In the genomic region with DNA sequence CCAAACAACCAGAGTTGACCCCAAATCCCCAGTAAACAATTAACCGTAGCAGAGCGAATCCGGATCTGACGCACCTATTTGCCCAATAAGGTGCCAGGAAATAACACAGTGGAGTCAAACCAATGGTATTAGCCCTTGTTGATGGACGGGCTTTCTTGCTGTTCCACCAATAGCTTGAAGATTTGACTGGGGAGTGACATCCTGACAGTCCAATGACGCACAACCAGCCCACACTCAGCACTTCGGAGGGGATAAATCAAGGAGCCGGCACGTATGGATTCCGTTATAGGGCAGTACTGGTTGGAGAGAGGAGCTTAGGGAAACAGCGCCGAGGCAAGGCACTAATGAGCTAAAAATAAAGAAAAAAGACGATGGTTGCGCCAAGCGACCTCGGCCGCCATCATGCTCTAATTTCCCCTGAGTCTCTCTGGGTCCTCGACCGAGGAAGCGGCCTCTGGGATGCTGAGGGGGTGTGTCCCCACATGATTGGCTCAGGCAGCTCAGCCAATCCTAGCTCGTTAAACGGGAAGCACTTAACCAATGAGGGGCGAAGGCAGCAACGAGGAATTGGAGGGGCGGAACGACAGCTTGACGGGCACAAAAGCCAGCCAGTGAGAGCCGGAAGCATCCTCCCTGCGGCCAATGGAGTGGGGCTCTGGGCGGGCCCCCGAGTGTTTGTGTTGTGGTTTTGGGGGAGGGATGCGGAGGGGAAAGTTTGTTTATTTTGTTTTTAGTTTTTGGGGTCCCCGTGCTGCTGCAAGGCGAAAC, we compare ENCODE assay signal across 8 cellular contexts. TPM values are rescaled to one million over a fixed set of nuclear protein-coding genes. Genes with fewer than 3 reads are reported as not detected.
DNase-seq lines count a peak whose midpoint lies in the region; ATAC-seq and TF ChIP-seq lines count a peak whose summit lies in the region.

No MANE protein-coding gene starts in this region.

- H3K9me3 ChIP-seq in mononuclear cell (ENCODE audit: low read depth, low read length), result no peaks in the 10 kb centered on the region

- peak overlapping the region; percentile 60 for H3K27ac ChIP-seq in epithelial cell of prostate

- TF ChIP-seq RAD21 in Ishikawa (IDR thresholded peaks at IDR 0.05; ENCODE audit: low read depth), result no peak

- DNase-seq in DMS153 treated with DMSO at 0.1 percent for 48 hours (lab: John Stamatoyannopoulos, UW; ENCODE audit: unreplicated experiment), result peak; percentile 95
- DNase-seq in OCI-M2 (lab: John Stamatoyannopoulos, UW; ENCODE audit: unreplicated experiment), result peak; percentile 97
- DNase-seq in activated T-cell treated with anti-CD3 and anti-CD28 coated beads, Interleukin-2, amount 50 U/mL, for 1 hour, result peak; percentile 98
- DNase-seq in epithelial cell of prostate (ENCODE audit: low read depth, low spot score), result peak; percentile 97
- peak; percentile 89 to 97 for DNase-seq in stimulated activated CD8-positive, alpha-beta memory T cell treated with anti-CD3 and anti-CD28 coated beads, Interleukin-2, amount 100 ng/mL, for 48 hours (ENCODE audit: low read depth in 2 of 2)

- H3K4me1 ChIP-seq in mononuclear cell (ENCODE audit: insufficient read depth, low read length), result peaks cover 57% of the 10 kb centered on the region

- H3K4me3 ChIP-seq in mononuclear cell (ENCODE audit: low read length), result peak overlapping the region; percentile 82

- no peaks in the 10 kb centered on the region for H3K27me3 ChIP-seq in mononuclear cell (ENCODE audit: insufficient read depth, low read length)

- no peak for TF ChIP-seq EP300 in Ishikawa (IDR thresholded peaks at IDR 0.05; ENCODE audit: borderline replicate concordance)

- ATAC-seq in GM21619 (IDR thresholded peaks at IDR 0.05; ENCODE audit: unreplicated experiment), result peak; percentile 75

TF ChIP-seq in Ishikawa, 13 proteins besides CTCF, POLR2A, EP300 and RAD21:
- TF ChIP-seq NFIC (IDR thresholded peaks at IDR 0.05) (no peak), ZBTB7A (IDR thresholded peaks at IDR 0.05; ENCODE audit: low read depth) (no peak), CEBPB (IDR thresholded peaks at IDR 0.05) (no peak), TCF12 (IDR thresholded peaks at IDR 0.05; ENCODE audit: low read depth) (peak; percentile 10; the same call in 1 of the 2 replicates), CREB1 (IDR thresholded peaks at IDR 0.05; ENCODE audit: low read depth) (peak; percentile 62), TEAD4 (IDR thresholded peaks at IDR 0.05) (no peak), YY1 (IDR thresholded peaks at IDR 0.05; ENCODE audit: low read depth) (peak; percentile 83; the same call in 1 of the 2 replicates), FOXM1 (IDR thresholded peaks at IDR 0.05; ENCODE audit: borderline replicate concordance, low read depth) (0 out of 2 replicates have a peak, but pooled peaks have one; percentile 11), EGR1 (IDR thresholded peaks at IDR 0.05) (no peak), TAF1 (IDR thresholded peaks at IDR 0.05; ENCODE audit: low read depth) (peak; percentile 72)
- TF ChIP-seq, protein P1, sequence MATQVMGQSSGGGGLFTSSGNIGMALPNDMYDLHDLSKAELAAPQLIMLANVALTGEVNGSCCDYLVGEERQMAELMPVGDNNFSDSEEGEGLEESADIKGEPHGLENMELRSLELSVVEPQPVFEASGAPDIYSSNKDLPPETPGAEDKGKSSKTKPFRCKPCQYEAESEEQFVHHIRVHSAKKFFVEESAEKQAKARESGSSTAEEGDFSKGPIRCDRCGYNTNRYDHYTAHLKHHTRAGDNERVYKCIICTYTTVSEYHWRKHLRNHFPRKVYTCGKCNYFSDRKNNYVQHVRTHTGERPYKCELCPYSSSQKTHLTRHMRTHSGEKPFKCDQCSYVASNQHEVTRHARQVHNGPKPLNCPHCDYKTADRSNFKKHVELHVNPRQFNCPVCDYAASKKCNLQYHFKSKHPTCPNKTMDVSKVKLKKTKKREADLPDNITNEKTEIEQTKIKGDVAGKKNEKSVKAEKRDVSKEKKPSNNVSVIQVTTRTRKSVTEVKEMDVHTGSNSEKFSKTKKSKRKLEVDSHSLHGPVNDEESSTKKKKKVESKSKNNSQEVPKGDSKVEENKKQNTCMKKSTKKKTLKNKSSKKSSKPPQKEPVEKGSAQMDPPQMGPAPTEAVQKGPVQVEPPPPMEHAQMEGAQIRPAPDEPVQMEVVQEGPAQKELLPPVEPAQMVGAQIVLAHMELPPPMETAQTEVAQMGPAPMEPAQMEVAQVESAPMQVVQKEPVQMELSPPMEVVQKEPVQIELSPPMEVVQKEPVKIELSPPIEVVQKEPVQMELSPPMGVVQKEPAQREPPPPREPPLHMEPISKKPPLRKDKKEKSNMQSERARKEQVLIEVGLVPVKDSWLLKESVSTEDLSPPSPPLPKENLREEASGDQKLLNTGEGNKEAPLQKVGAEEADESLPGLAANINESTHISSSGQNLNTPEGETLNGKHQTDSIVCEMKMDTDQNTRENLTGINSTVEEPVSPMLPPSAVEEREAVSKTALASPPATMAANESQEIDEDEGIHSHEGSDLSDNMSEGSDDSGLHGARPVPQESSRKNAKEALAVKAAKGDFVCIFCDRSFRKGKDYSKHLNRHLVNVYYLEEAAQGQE (IDR thresholded peaks at IDR 0.05; ENCODE audit: low read depth), result no peak
- TF ChIP-seq, protein P2, sequence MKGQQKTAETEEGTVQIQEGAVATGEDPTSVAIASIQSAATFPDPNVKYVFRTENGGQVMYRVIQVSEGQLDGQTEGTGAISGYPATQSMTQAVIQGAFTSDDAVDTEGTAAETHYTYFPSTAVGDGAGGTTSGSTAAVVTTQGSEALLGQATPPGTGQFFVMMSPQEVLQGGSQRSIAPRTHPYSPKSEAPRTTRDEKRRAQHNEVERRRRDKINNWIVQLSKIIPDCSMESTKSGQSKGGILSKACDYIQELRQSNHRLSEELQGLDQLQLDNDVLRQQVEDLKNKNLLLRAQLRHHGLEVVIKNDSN (IDR thresholded peaks at IDR 0.05), result peak; percentile 37; the same call in 1 of the 2 replicates
- TF ChIP-seq, protein P3, sequence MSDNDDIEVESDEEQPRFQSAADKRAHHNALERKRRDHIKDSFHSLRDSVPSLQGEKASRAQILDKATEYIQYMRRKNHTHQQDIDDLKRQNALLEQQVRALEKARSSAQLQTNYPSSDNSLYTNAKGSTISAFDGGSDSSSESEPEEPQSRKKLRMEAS (IDR thresholded peaks at IDR 0.05), result no peak; the same call in 1 of the 2 replicates

RNA-seq across cellular contexts. Expression of a gene that starts 49.5 kb away (rescaled TPM):
- 2.7 TPM for total RNA-seq in mononuclear cell

Comparison
In these comparisons a context has a peak if more than half of its experiments do, and no peak if none do; other contexts are left out.
1. Peak in every context shown above with its lines: DNase-seq, ATAC-seq, H3K4me3 ChIP-seq and H3K27ac ChIP-seq.